In the genomic region with DNA sequence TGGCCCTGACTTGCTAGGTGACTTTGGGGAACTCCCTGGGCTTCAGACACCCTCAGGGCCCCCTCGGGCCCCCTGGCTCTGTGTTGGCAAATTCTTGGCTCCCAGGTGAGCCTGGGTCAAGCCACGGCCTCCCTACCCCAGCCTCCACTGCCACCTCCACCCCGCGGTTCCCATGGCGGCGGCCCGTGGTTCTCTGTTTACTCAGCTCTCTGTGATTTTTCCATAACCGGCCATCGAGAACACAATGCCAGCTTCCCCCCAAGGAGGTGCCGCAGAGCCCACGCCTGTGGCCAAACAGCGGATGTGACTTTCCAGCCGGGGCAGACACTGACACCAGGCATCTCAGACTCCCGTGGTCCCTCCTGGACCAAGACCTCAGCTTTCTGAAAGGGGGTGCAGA, we compare ENCODE assay signal across 23 cellular contexts. TPM values are rescaled to one million over a fixed set of nuclear protein-coding genes. Genes with fewer than 3 reads are reported as not detected.
A peak's percentile ranks its signal among the peaks of the same experiment; 100 is the strongest.
DNase-seq lines count a peak whose midpoint lies in the region; ATAC-seq and TF ChIP-seq lines count a peak whose summit lies in the region.
"Had no signal": no experiment of that assay in that cellular context is flagged by ENCODE, and none has a peak within 500 bp of the region (broad histone marks: within the 10 kb centered on the region; RNA-seq: fewer than 3 reads in every experiment).

No MANE protein-coding gene starts in this region.

- intact Hi-C loops in dendritic cell treated with granulocyte-macrophage colony-stimulating factor and Interleukin-4, amounts not matched to agents 40 ng/mL and 50 ng/mL, for 4 days (cut with micrococcal nuclease), result no loop called here
- intact Hi-C loops in stomach (cut with DNase I; ENCODE audit: low total_unique reads), result no loop called here
- intact Hi-C loops in tibial artery (cut with DNase I; ENCODE audit: low total_unique reads), result no loop called here

- H3F3A ChIP-seq in SK-N-SH (replicated peaks; ENCODE audit: insufficient read depth), result no peaks in the 10 kb centered on the region

- no peaks in the 10 kb centered on the region for H3K9me3 Mint-ChIP-seq in dendritic cell treated with granulocyte-macrophage colony-stimulating factor and Interleukin-4, amounts not matched to agents 40 ng/mL and 50 ng/mL, for 4 days
- H3K9me3 Mint-ChIP-seq: activated CD4-positive, alpha-beta T cell treated with anti-CD3 and anti-CD28 coated beads, Interleukin-2, amount 10 ng/mL, durations not matched to agents 7 days and 5 days; activated T-helper 2 cell treated with anti-CD3 and anti-CD28 coated beads, Interferon-gamma antibody, Interleukin-2, Interleukin-4, amounts not matched to agents 10 μg/mL and 5 μg/mL and 100 μg/mL, durations not matched to agents 14 hours and 24 hours and 36 hours; IgD-negative memory B cell; stimulated activated naive CD8-positive, alpha-beta T cell treated with anti-CD3 and anti-CD28 coated beads, Interleukin-15, amount 100 ng/mL, for 72 hours had no signal

- POLR2A ChIA-PET in SK-N-SH (lab: Yijun Ruan, JAX), result no interaction called here

- CTCF ChIA-PET in SK-N-SH (lab: Yijun Ruan, JAX), result no interaction called here

- TF ChIP-seq POLR2A in stomach (IDR thresholded peaks at IDR 0.05), result no peak

- 55% methylated on average over 12 of the region's 14 CpGs for WGBS in SK-N-SH (ENCODE audit: low lambda C conversion rate)
- WGBS in stomach, 5 donors, result 21 to 44% (median 28%) methylated on average over 13 to 14 of the region's 14 CpGs

- H3K27me3 ChIP-seq in SK-N-SH (ENCODE audit: insufficient read depth) (no peaks in the 10 kb centered on the region), stomach (peaks cover 0 to 12% (median 0%) of the 10 kb centered on the region in 3 donors), tibial artery (no peaks in the 10 kb centered on the region)
- H3K27me3 ChIP-seq: SJSA1, vagina had no signal

- H3K4me3 ChIP-seq in SK-N-SH (ENCODE audit: low read depth in 2 of 2, low read length in 1 of 2) (no peak overlapping the region), stomach (no peak overlapping the region), tibial artery (no peak overlapping the region)
- H3K4me3 ChIP-seq: dorsolateral prefrontal cortex, PC-9, SJSA1, vagina had no signal

- H3K36me3 ChIP-seq in SK-N-SH (replicated peaks in 1 of 2; ENCODE audit: control insufficient read depth in 1 of 2, insufficient read depth in 2 of 2, low read length in 1 of 2) (no peaks in the 10 kb centered on the region), stomach (no peaks in the 10 kb centered on the region), tibial artery (no peaks in the 10 kb centered on the region)
- H3K36me3 ChIP-seq: SJSA1, vagina had no signal

- peak overlapping the region; percentile 74 for H3K27ac Mint-ChIP-seq in dendritic cell treated with granulocyte-macrophage colony-stimulating factor and Interleukin-4, amounts not matched to agents 40 ng/mL and 50 ng/mL, for 4 days
- H3K27ac Mint-ChIP-seq: activated T-helper 2 cell treated with anti-CD3 and anti-CD28 coated beads, Interferon-gamma antibody, Interleukin-2, Interleukin-4, amounts not matched to agents 10 μg/mL and 5 μg/mL and 100 μg/mL, durations not matched to agents 14 hours and 24 hours and 36 hours; IgD-negative memory B cell; T-helper 17 cell had no signal

- H3K9me3 ChIP-seq in SK-N-SH (no peaks in the 10 kb centered on the region), stomach (no peaks in the 10 kb centered on the region), tibial artery (no peaks in the 10 kb centered on the region)
- H3K9me3 ChIP-seq: SJSA1, vagina had no signal

- H3K9me2 ChIP-seq in SK-N-SH, result no peaks in the 10 kb centered on the region

- H3K27ac ChIP-seq in SK-N-SH (ENCODE audit: low read depth in 2 of 2, low read length in 1 of 2) (no peak overlapping the region), stomach (peak overlapping the region in 4 of 5 donors; percentile 7 to 32 (median 10)), tibial artery (no peak overlapping the region)
- H3K27ac ChIP-seq: dorsolateral prefrontal cortex, foreskin keratinocyte, PC-9, SJSA1, vagina, VCaP had no signal

- no peak overlapping the region for H3K4me2 ChIP-seq in SK-N-SH
- H3K4me2 ChIP-seq: PC-9 had no signal

- H3K79me2 ChIP-seq in SK-N-SH (ENCODE audit: insufficient read depth), result no peaks in the 10 kb centered on the region

- no peaks in the 10 kb centered on the region for H3K36me3 Mint-ChIP-seq in dendritic cell treated with granulocyte-macrophage colony-stimulating factor and Interleukin-4, amounts not matched to agents 40 ng/mL and 50 ng/mL, for 4 days (ENCODE audit: low read depth)
- H3K36me3 Mint-ChIP-seq: IgD-negative memory B cell had no signal

- DNase-seq in SK-N-SH (peak; percentile 16), left lobe of liver (ENCODE audit: low spot score) (no peak), stomach (no peak), tibial artery (no peak), AML-193 (lab: John Stamatoyannopoulos, UW) (no peak)
- DNase-seq: activated CD4-positive, alpha-beta T cell treated with anti-CD3 and anti-CD28 coated beads, Interleukin-2, amount 10 ng/mL, durations not matched to agents 7 days and 5 days; C1 segment of cervical spinal cord; NCI-H187; PC-9; stimulated activated CD4-positive, alpha-beta T cell treated with anti-CD3 and anti-CD28 coated beads, Interleukin-4, amount 100 ng/mL, for 24 hours; stimulated activated naive CD8-positive, alpha-beta T cell treated with anti-CD3 and anti-CD28 coated beads, Interleukin-15, amount 100 ng/mL, for 72 hours; T-helper 17 cell had no signal

- no peak for ATAC-seq in SK-N-SH treated with all-trans-retinoic acid at 6 μM for 48 hours
- peak; percentile 4 for ATAC-seq in left lobe of liver
- no peak for ATAC-seq in HG03135 (IDR thresholded peaks at IDR 0.05; ENCODE audit: unreplicated experiment)
- ATAC-seq: stimulated activated naive CD8-positive, alpha-beta T cell treated with anti-CD3 and anti-CD28 coated beads, Interleukin-15, amount 100 ng/mL, for 72 hours; T-helper 17 cell had no signal

- TF ChIP-seq RAD21 in SK-N-SH (IDR thresholded peaks at IDR 0.05; ENCODE audit: low read length), result no peak

- H2AFZ ChIP-seq in SK-N-SH (ENCODE audit: low read depth), result no peak overlapping the region
- H2AFZ ChIP-seq: PC-9 had no signal

- H4K20me1 ChIP-seq in SK-N-SH (ENCODE audit: insufficient read depth), result no peaks in the 10 kb centered on the region

- peaks cover 21% of the 10 kb centered on the region for H3K27me3 Mint-ChIP-seq in dendritic cell treated with granulocyte-macrophage colony-stimulating factor and Interleukin-4, amounts not matched to agents 40 ng/mL and 50 ng/mL, for 4 days

- no peak overlapping the region for H3K4me3 Mint-ChIP-seq in dendritic cell treated with granulocyte-macrophage colony-stimulating factor and Interleukin-4, amounts not matched to agents 40 ng/mL and 50 ng/mL, for 4 days
- H3K4me3 Mint-ChIP-seq: activated CD4-positive, alpha-beta T cell treated with anti-CD3 and anti-CD28 coated beads, Interleukin-2, amount 10 ng/mL, durations not matched to agents 7 days and 5 days; stimulated activated naive CD8-positive, alpha-beta T cell treated with anti-CD3 and anti-CD28 coated beads, Interleukin-15, amount 100 ng/mL, for 72 hours; T-helper 17 cell had no signal

- no peak overlapping the region for H3K9ac ChIP-seq in SK-N-SH

- H3K4me1 ChIP-seq in SK-N-SH (ENCODE audit: control insufficient read depth in 1 of 2, insufficient read depth in 2 of 2, low read depth in 1 of 2, low read length in 1 of 2), result no peaks in the 10 kb centered on the region; a peak in 1 of 4 replicates
- peaks cover 11 to 36% (median 21%) of the 10 kb centered on the region in 4 donors for H3K4me1 ChIP-seq in stomach
- H3K4me1 ChIP-seq in tibial artery, result peaks cover 0 to 36% (median 5%) of the 10 kb centered on the region in 4 donors
- H3K4me1 ChIP-seq: foreskin keratinocyte, vagina had no signal

- TF ChIP-seq CTCF in SK-N-SH (IDR thresholded peaks at IDR 0.05) (no peak), stomach (IDR thresholded peaks at IDR 0.05) (no peak), tibial artery (IDR thresholded peaks at IDR 0.05) (no peak)

- H3K4me1 Mint-ChIP-seq in dendritic cell treated with granulocyte-macrophage colony-stimulating factor and Interleukin-4, amounts not matched to agents 40 ng/mL and 50 ng/mL, for 4 days (ENCODE audit: low read depth), result peaks cover 23% of the 10 kb centered on the region

- TF ChIP-seq EP300 in SK-N-SH (IDR thresholded peaks at IDR 0.05; ENCODE audit: borderline replicate concordance in 1 of 2, low read depth in 1 of 2, low read length in 1 of 2), result no peak
- TF ChIP-seq EP300 in stomach (IDR thresholded peaks at IDR 0.05), result no peak

TF ChIP-seq in SK-N-SH, 30 proteins besides CTCF, POLR2A, EP300 and RAD21 (continues in another document):
- no peak for TF ChIP-seq FOXM1 (IDR thresholded peaks at IDR 0.05; ENCODE audit: low read depth)
- TF ChIP-seq TCF12 (IDR thresholded peaks at IDR 0.05), result no peak
- no peak for TF ChIP-seq TEAD4 (IDR thresholded peaks at IDR 0.05; ENCODE audit: borderline replicate concordance, insufficient read depth)
- TF ChIP-seq JUND (IDR thresholded peaks at IDR 0.05), result no peak
- no peak for TF ChIP-seq TAF1 (IDR thresholded peaks at IDR 0.05; ENCODE audit: borderline replicate concordance, low read depth, low read length)
- no peak for TF ChIP-seq POLR2AphosphoS5 (IDR thresholded peaks at IDR 0.05; ENCODE audit: low read depth, low read length)
- TF ChIP-seq RFX5 (IDR thresholded peaks at IDR 0.05; ENCODE audit: low read length), result no peak
- TF ChIP-seq NFIC (IDR thresholded peaks at IDR 0.05; ENCODE audit: borderline replicate concordance), result no peak
- TF ChIP-seq EZH2phosphoT487 (IDR thresholded peaks at IDR 0.05; ENCODE audit: borderline replicate concordance, low read depth), result no peak

TF ChIP-seq in SK-N-SH treated with all-trans-retinoic acid at 6 μM for 48 hours, 23 proteins besides CTCF, POLR2A, EP300 and RAD21 (continues in another document):
- TF ChIP-seq ZFP30 (CRISPR knock-in tag; IDR thresholded peaks at IDR 0.05), result no peak
- no peak for TF ChIP-seq GLIS3 (CRISPR knock-in tag; IDR thresholded peaks at IDR 0.05)
- TF ChIP-seq ZFP3 (CRISPR knock-in tag; IDR thresholded peaks at IDR 0.05), result no peak
- TF ChIP-seq TCF4 (CRISPR knock-in tag; IDR thresholded peaks at IDR 0.05; ENCODE audit: borderline replicate concordance), result no peak

RNA-seq across cellular contexts. Expression of gene ATP2A3, which starts 21.6 kb away (rescaled TPM):
- polyA plus RNA-seq in SK-N-SH (2012; rRNA removed), result 1.9 and 2.1 TPM in 2 replicates
- polyA plus RNA-seq in SK-N-SH (2012; cell fraction: cytosol; rRNA removed), result 0.67 and 0.92 TPM in 2 replicates
- 4.9 and 5.6 TPM in 2 replicates for polyA plus RNA-seq in SK-N-SH (2012; cell fraction: nucleus; rRNA removed)
- total RNA-seq in left lobe of liver, result 3.9 TPM
- 1,000 to 10,000 TPM in 1 of 5 donors, 100 to 1,000 TPM in 2, 10 to 100 TPM in 2; 49.4 to 1,069 (median 212) TPM for total RNA-seq in stomach
- polyA plus RNA-seq in stomach, result 10 to 100 TPM; 10.4 to 16.1 (median 15.4) TPM
- total RNA-seq: MCF 10A had no signal

Comparison
In these comparisons a context has a peak if more than half of its experiments do, and no peak if none do; other contexts are left out.
1. H3K27ac ChIP-seq: peak in stomach (4 of 5); none in SK-N-SH (0 of 2) and tibial artery (0 of 2).
2. RNA of gene ATP2A3, which starts 21.6 kb away (total RNA-seq): 49.4 to 1,069 TPM in stomach; 3.9 TPM in left lobe of liver (single experiment); every median in the first group is over 10 times any median in the second.